8 cellular contexts compared by ENCODE assay signal in the genomic region with DNA sequence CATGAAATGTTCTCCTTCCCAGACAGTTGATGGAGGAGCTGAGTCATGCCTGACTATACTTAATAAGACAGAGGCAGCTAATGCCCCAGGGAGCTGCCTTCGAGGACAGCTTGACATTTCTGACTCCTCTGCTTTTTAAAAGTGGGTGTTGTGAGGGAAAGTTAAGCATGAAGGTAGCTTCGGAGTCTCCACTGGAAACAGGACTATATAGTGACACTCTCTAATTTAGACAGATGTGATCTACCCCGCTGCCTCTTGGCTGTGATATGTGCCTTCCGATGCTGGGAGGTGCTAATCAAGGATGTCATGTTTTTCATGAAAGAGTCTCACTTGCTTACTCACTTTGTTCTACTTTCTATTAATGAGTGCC.
DNase-seq lines count a peak whose midpoint lies in the region; ATAC-seq and TF ChIP-seq lines count a peak whose summit lies in the region.

No MANE protein-coding gene starts in this region.

- peaks cover 4% of the 10 kb centered on the region for H3K9me3 Mint-ChIP-seq in activated CD4-positive, alpha-beta T cell treated with anti-CD3 and anti-CD28 coated beads, Interleukin-2, amount 10 ng/mL, durations not matched to agents 24 days and 14 days
- H3K9me3 Mint-ChIP-seq in stimulated activated naive CD8-positive, alpha-beta T cell treated with anti-CD3 and anti-CD28 coated beads, Interleukin-15, amount 100 ng/mL, for 72 hours: no peaks in the 10 kb centered on the region

- no peak for TF ChIP-seq POLR2A in right lobe of liver (IDR thresholded peaks at IDR 0.05)

- H3K27me3 ChIP-seq in liver (ENCODE audit: control insufficient read depth in 4 of 4, insufficient read depth in 4 of 4, low read length in 3 of 4): no peaks in the 10 kb centered on the region
- no peaks in the 10 kb centered on the region for H3K27me3 ChIP-seq in right lobe of liver

- peaks cover 0 to 10% (median 2%) of the 10 kb centered on the region in 4 donors for H3K36me3 ChIP-seq in liver (ENCODE audit: control insufficient read depth in 4 of 4, insufficient read depth in 3 of 4, low read depth in 1 of 4, low read length in 3 of 4)
- no peaks in the 10 kb centered on the region for H3K36me3 ChIP-seq in right lobe of liver

- H3K9me3 ChIP-seq in liver (ENCODE audit: control insufficient read depth in 4 of 4, low read length in 3 of 4) (no peaks in the 10 kb centered on the region), right lobe of liver (no peaks in the 10 kb centered on the region)

- H3K4me3 Mint-ChIP-seq in activated CD4-positive, alpha-beta T cell treated with anti-CD3 and anti-CD28 coated beads, Interleukin-2, amount 10 ng/mL, durations not matched to agents 24 days and 14 days: peak overlapping the region; percentile 65
- peak overlapping the region; percentile 51 to 62 for H3K4me3 Mint-ChIP-seq in stimulated activated naive CD8-positive, alpha-beta T cell treated with anti-CD3 and anti-CD28 coated beads, Interleukin-15, amount 100 ng/mL, for 72 hours

- H3K27ac ChIP-seq in liver (ENCODE audit: low read depth in 1 of 2, low read length in 2 of 2): peak overlapping the region; percentile 57 to 60
- H3K27ac ChIP-seq in right lobe of liver: peak overlapping the region in 1 of 3 donors; percentile 24

- peaks cover 25% of the 10 kb centered on the region for H3K36me3 Mint-ChIP-seq in activated CD4-positive, alpha-beta T cell treated with anti-CD3 and anti-CD28 coated beads, Interleukin-2, amount 10 ng/mL, durations not matched to agents 24 days and 14 days (ENCODE audit: low read depth)

- H3K4me1 Mint-ChIP-seq in activated CD4-positive, alpha-beta T cell treated with anti-CD3 and anti-CD28 coated beads, Interleukin-2, amount 10 ng/mL, durations not matched to agents 24 days and 14 days: peaks cover 43% of the 10 kb centered on the region
- H3K4me1 Mint-ChIP-seq in stimulated activated naive CD8-positive, alpha-beta T cell treated with anti-CD3 and anti-CD28 coated beads, Interleukin-15, amount 100 ng/mL, for 72 hours: peaks cover 41% of the 10 kb centered on the region

- H3K4me3 ChIP-seq in liver (ENCODE audit: low read depth in 1 of 3, low read length in 3 of 3) (no peak overlapping the region), right lobe of liver (no peak overlapping the region)

- ATAC-seq in right lobe of liver: no peak
- ATAC-seq in HG03175 (IDR thresholded peaks at IDR 0.05; ENCODE audit: unreplicated experiment): peak; percentile 93
- peak; percentile 82 for ATAC-seq in stimulated activated naive CD8-positive, alpha-beta T cell treated with anti-CD3 and anti-CD28 coated beads, Interleukin-15, amount 100 ng/mL, for 72 hours

- no peak overlapping the region for H3K9ac ChIP-seq in liver (ENCODE audit: low read depth in 1 of 2, low read length in 2 of 2)

- H3K27ac Mint-ChIP-seq in activated CD4-positive, alpha-beta T cell treated with anti-CD3 and anti-CD28 coated beads, Interleukin-2, amount 10 ng/mL, durations not matched to agents 24 days and 14 days: peak overlapping the region; percentile 94
- H3K27ac Mint-ChIP-seq in stimulated activated naive CD8-positive, alpha-beta T cell treated with anti-CD3 and anti-CD28 coated beads, Interleukin-15, amount 100 ng/mL, for 72 hours: peak overlapping the region; percentile 69 to 94

- TF ChIP-seq CTCF in liver (IDR thresholded peaks at IDR 0.05; ENCODE audit: low read depth, low read length, missing input control): no peak
- TF ChIP-seq CTCF in right lobe of liver (IDR thresholded peaks at IDR 0.05): no peak

- DNase-seq in right lobe of liver (no peak), head of caudate nucleus (peak in 35 of 42 donors; percentile 11 to 87 (median 55)), UCSD-AML1 (lab: John Stamatoyannopoulos, UW; ENCODE audit: unreplicated experiment) (no peak), GOT3 (lab: John Stamatoyannopoulos, UW) (no peak)
- DNase-seq in activated CD4-positive, alpha-beta T cell treated with anti-CD3 and anti-CD28 coated beads, Interleukin-2, amount 10 ng/mL, durations not matched to agents 24 days and 14 days: peak; percentile 77
- peak; percentile 32 to 34 for DNase-seq in stimulated activated naive CD8-positive, alpha-beta T cell treated with anti-CD3 and anti-CD28 coated beads, Interleukin-15, amount 100 ng/mL, for 72 hours

- no peaks in the 10 kb centered on the region for H3K27me3 Mint-ChIP-seq in activated CD4-positive, alpha-beta T cell treated with anti-CD3 and anti-CD28 coated beads, Interleukin-2, amount 10 ng/mL, durations not matched to agents 24 days and 14 days
- H3K27me3 Mint-ChIP-seq in stimulated activated naive CD8-positive, alpha-beta T cell treated with anti-CD3 and anti-CD28 coated beads, Interleukin-15, amount 100 ng/mL, for 72 hours: no peaks in the 10 kb centered on the region

- intact Hi-C loops in right lobe of liver (cut with DNase I): no loop called here
- intact Hi-C loops in activated CD4-positive, alpha-beta T cell treated with anti-CD3 and anti-CD28 coated beads, Interleukin-2, amount 10 ng/mL, durations not matched to agents 24 days and 14 days (cut with micrococcal nuclease): loop anchor here (1.0 kb wide), 5 partner anchors 9 to 111 kb away; a partner anchor contains a TSS
- intact Hi-C loops in head of caudate nucleus (cut with DNase I): no loop called here

- 85% methylated on average over 4 of the region's 4 CpGs for WGBS in liver
- WGBS in right lobe of liver (ENCODE audit: insufficient coverage, low coverage, low lambda C conversion rate, missing lambda C conversion rate): 44% methylated on average over 3 of the region's 4 CpGs

- H3K4me1 ChIP-seq in liver (ENCODE audit: control insufficient read depth in 4 of 4, insufficient read depth in 4 of 4, low read length in 3 of 4) (peaks cover 4 to 26% (median 11%) of the 10 kb centered on the region in 4 donors), right lobe of liver (peaks cover 0 to 36% (median 9%) of the 10 kb centered on the region in 4 donors)

- no peak for TF ChIP-seq RAD21 in liver (IDR thresholded peaks at IDR 0.05)

TF ChIP-seq in liver, 16 proteins besides CTCF, POLR2A, EP300 and RAD21:
- no peak for TF ChIP-seq HNF4G (IDR thresholded peaks at IDR 0.05)
- no peak for TF ChIP-seq JUND (IDR thresholded peaks at IDR 0.05)
- no peak for TF ChIP-seq RXRA (IDR thresholded peaks at IDR 0.05)
- TF ChIP-seq, protein P1, sequence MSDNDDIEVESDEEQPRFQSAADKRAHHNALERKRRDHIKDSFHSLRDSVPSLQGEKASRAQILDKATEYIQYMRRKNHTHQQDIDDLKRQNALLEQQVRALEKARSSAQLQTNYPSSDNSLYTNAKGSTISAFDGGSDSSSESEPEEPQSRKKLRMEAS (IDR thresholded peaks at IDR 0.05): no peak
- TF ChIP-seq HNF4A (conservative IDR thresholded peaks at IDR 0.05): no peak

Comparison
In these comparisons a context has a peak if more than half of its experiments do, and no peak if none do; other contexts are left out.
1. ATAC-seq: peak in HG03175 (single experiment) and stimulated activated naive CD8-positive, alpha-beta T cell treated with anti-CD3 and anti-CD28 coated beads, Interleukin-15, amount 100 ng/mL, for 72 hours (single experiment); none in right lobe of liver (0 of 4).
2. DNase-seq: peak in activated CD4-positive, alpha-beta T cell treated with anti-CD3 and anti-CD28 coated beads, Interleukin-2, amount 10 ng/mL, durations not matched to agents 24 days and 14 days (single experiment), head of caudate nucleus (35 of 42) and stimulated activated naive CD8-positive, alpha-beta T cell treated with anti-CD3 and anti-CD28 coated beads, Interleukin-15, amount 100 ng/mL, for 72 hours (2 of 2); none in right lobe of liver (0 of 3), UCSD-AML1 (single experiment) and GOT3 (single experiment).